20 cellular contexts compared by ENCODE assay signal in genomic region chr20:35907017-35907685, GRCh38. TPM values are rescaled to one million over a fixed set of nuclear protein-coding genes. Genes with fewer than 3 reads are reported as not detected.
A peak's percentile ranks its signal among the peaks of the same experiment; 100 is the strongest.
DNase-seq lines count a peak whose midpoint lies in the region; ATAC-seq and TF ChIP-seq lines count a peak whose summit lies in the region.
"Had no signal": no experiment of that assay in that cellular context is flagged by ENCODE, and none has a peak within 500 bp of the region (broad histone marks: within the 10 kb centered on the region; RNA-seq: fewer than 3 reads in every experiment).

No MANE protein-coding gene starts in this region.

- intact Hi-C loops in gastrocnemius medialis (cut with DNase I; ENCODE audit: low total_unique reads), result no loop called here

- POLR2A ChIA-PET in RWPE1 (lab: Yijun Ruan, JAX; ENCODE audit: low non-redundant PET), result no interaction called here

- peaks cover 26% of the 10 kb centered on the region for H3K36me3 Mint-ChIP-seq in T-helper 2 cell treated with Interferon-gamma antibody and Interleukin-4, amounts not matched to agents 5 μg/mL and 100 μg/mL, for 36 hours (ENCODE audit: low read depth)

- H3K27me3 ChIP-seq in gastrocnemius medialis, result no peaks in the 10 kb centered on the region
- H3K27me3 ChIP-seq in smooth muscle cell (ENCODE audit: low read depth), result no peaks in the 10 kb centered on the region
- H3K27me3 ChIP-seq: upper lobe of left lung had no signal

- no peak overlapping the region for H3K4me2 ChIP-seq in smooth muscle cell
- H3K4me2 ChIP-seq: A549, SK-N-SH had no signal

- H3K4me3 Mint-ChIP-seq in T-helper 2 cell treated with Interferon-gamma antibody and Interleukin-4, amounts not matched to agents 5 μg/mL and 100 μg/mL, for 36 hours, result no peak overlapping the region
- H3K4me3 Mint-ChIP-seq: activated CD4-positive, alpha-beta memory T cell treated with anti-CD3 and anti-CD28 coated beads for 36 hours; CD4-positive, CD25-positive, alpha-beta regulatory T cell had no signal

- H3K9me3 ChIP-seq in gastrocnemius medialis, result no peaks in the 10 kb centered on the region
- no peaks in the 10 kb centered on the region for H3K9me3 ChIP-seq in smooth muscle cell (replicated peaks; ENCODE audit: low read depth)
- H3K9me3 ChIP-seq: A549, SK-N-SH, upper lobe of left lung had no signal

- 94% methylated on average over 7 of the region's 7 CpGs for WGBS in smooth muscle cell (ENCODE audit: low lambda C conversion rate)

- DNase-seq in NCI-H2196 (lab: John Stamatoyannopoulos, UW; ENCODE audit: unreplicated experiment) (peak; percentile 35), NCI-H2196 treated with DMSO at 0.1 percent for 48 hours (lab: John Stamatoyannopoulos, UW; ENCODE audit: unreplicated experiment) (no peak), RWPE1 (ENCODE audit: low spot score) (no peak), fibroblast of pulmonary artery (ENCODE audit: low read depth) (peak; percentile 29), gastrocnemius medialis (peak; percentile 47 to 73), smooth muscle cell (lab: John Stamatoyannopoulos, UW; ENCODE audit: unreplicated experiment) (no peak)
- DNase-seq in T-helper 2 cell treated with Interferon-gamma antibody and Interleukin-4, amounts not matched to agents 5 μg/mL and 100 μg/mL, for 36 hours (ENCODE audit: low spot score), result no peak
- DNase-seq: activated CD4-positive, alpha-beta memory T cell treated with anti-CD3 and anti-CD28 coated beads for 36 hours; CD4-positive, CD25-positive, alpha-beta regulatory T cell; DND-41; MM.1S; NCI-H446; PC-3; SK-N-SH; stimulated activated naive CD4-positive, alpha-beta T cell; upper lobe of left lung had no signal

- TF ChIP-seq CTCF in RWPE1 (conservative IDR thresholded peaks at IDR 0.05; ENCODE audit: low read depth) (no peak), fibroblast of pulmonary artery (IDR thresholded peaks at IDR 0.05; ENCODE audit: low read length, missing control alignments) (no peak), gastrocnemius medialis (IDR thresholded peaks at IDR 0.05 in 4 of 5, conservative IDR thresholded peaks at IDR 0.05 in 1 of 5) (no peak), smooth muscle cell (IDR thresholded peaks at IDR 0.05; ENCODE audit: borderline replicate concordance, insufficient read depth, poor library complexity, severe bottlenecking) (no peak)

- no peak overlapping the region for H3K4me3 ChIP-seq in fibroblast of pulmonary artery (replicated peaks; ENCODE audit: low read depth, low read length)
- H3K4me3 ChIP-seq in gastrocnemius medialis, result no peak overlapping the region
- no peak overlapping the region for H3K4me3 ChIP-seq in smooth muscle cell
- H3K4me3 ChIP-seq: A549, skin epidermis, upper lobe of left lung had no signal

- H3K4me1 ChIP-seq in gastrocnemius medialis (peaks cover 13 to 23% of the 10 kb centered on the region in 2 donors), smooth muscle cell (ENCODE audit: low read depth) (no peaks in the 10 kb centered on the region)

- TF ChIP-seq POLR2A in gastrocnemius medialis (IDR thresholded peaks at IDR 0.05), result no peak

- CTCF ChIA-PET in RWPE1 (lab: Yijun Ruan, JAX), result interaction anchor here (0.5 to 1.1 kb wide), 4 partner anchors 13 to 362 kb away, joined by 3 to 4 read pairs (median 3); partner anchors contain the start of gene SCAND1

- H3F3A ChIP-seq in smooth muscle cell (ENCODE audit: low read depth), result peaks cover 7% of the 10 kb centered on the region

- H3K9me3 Mint-ChIP-seq in T-helper 2 cell treated with Interferon-gamma antibody and Interleukin-4, amounts not matched to agents 5 μg/mL and 100 μg/mL, for 36 hours, result no peaks in the 10 kb centered on the region
- H3K9me3 Mint-ChIP-seq: activated CD4-positive, alpha-beta memory T cell treated with anti-CD3 and anti-CD28 coated beads for 36 hours; CD4-positive, CD25-positive, alpha-beta regulatory T cell had no signal

- no peaks in the 10 kb centered on the region for H3K36me3 ChIP-seq in gastrocnemius medialis
- H3K36me3 ChIP-seq in smooth muscle cell (ENCODE audit: low read depth), result no peaks in the 10 kb centered on the region

- ATAC-seq in gastrocnemius medialis, result peak; percentile 80 to 90
- no peak for ATAC-seq in HG03095 (IDR thresholded peaks at IDR 0.05; ENCODE audit: unreplicated experiment)
- ATAC-seq: A549, PC-3 had no signal

- in situ Hi-C loops in gastrocnemius medialis (cut with MboI; ENCODE audit: low sequenced_read_pairs in 4 of 4), result no loop called here

- no peaks in the 10 kb centered on the region for H3K27me3 Mint-ChIP-seq in T-helper 2 cell treated with Interferon-gamma antibody and Interleukin-4, amounts not matched to agents 5 μg/mL and 100 μg/mL, for 36 hours (ENCODE audit: low read depth)
- H3K27me3 Mint-ChIP-seq: activated CD4-positive, alpha-beta memory T cell treated with anti-CD3 and anti-CD28 coated beads for 36 hours; CD4-positive, CD25-positive, alpha-beta regulatory T cell had no signal

- H4K20me1 ChIP-seq in smooth muscle cell (ENCODE audit: low read depth), result peaks cover 18% of the 10 kb centered on the region

- no peaks in the 10 kb centered on the region for H3K79me2 ChIP-seq in smooth muscle cell (ENCODE audit: low read depth)

- H3K27ac ChIP-seq in RWPE1 (peak overlapping the region; percentile 6; the same call in 1 of the 2 replicates), gastrocnemius medialis (peak overlapping the region; percentile 42 to 76 (median 68)), smooth muscle cell (ENCODE audit: low read depth) (no peak overlapping the region)
- H3K27ac ChIP-seq: A549, epithelial cell of prostate had no signal

- peaks cover 9% of the 10 kb centered on the region for H3K4me1 Mint-ChIP-seq in T-helper 2 cell treated with Interferon-gamma antibody and Interleukin-4, amounts not matched to agents 5 μg/mL and 100 μg/mL, for 36 hours (ENCODE audit: low read depth)

- H3K9ac ChIP-seq in smooth muscle cell (ENCODE audit: low read depth), result no peak overlapping the region
- H3K9ac ChIP-seq: SK-N-SH had no signal

- no peak overlapping the region for H3K27ac Mint-ChIP-seq in T-helper 2 cell treated with Interferon-gamma antibody and Interleukin-4, amounts not matched to agents 5 μg/mL and 100 μg/mL, for 36 hours
- H3K27ac Mint-ChIP-seq: activated CD4-positive, alpha-beta memory T cell treated with anti-CD3 and anti-CD28 coated beads for 36 hours had no signal

- H2AFZ ChIP-seq in smooth muscle cell (ENCODE audit: low read depth), result no peak overlapping the region

RNA-seq across cellular contexts. Expression of gene SCAND1, which starts 47.2 kb away (rescaled TPM):
- 100 to 1,000 TPM in 3 of 4 donors, 10 to 100 TPM in 1; 88.3 to 138 (median 118) TPM for total RNA-seq in gastrocnemius medialis
- total RNA-seq in smooth muscle cell, result 20.9 and 26.7 TPM in 2 replicates
- 128 and 135 TPM in 2 replicates for polyA plus RNA-seq in smooth muscle cell

Comparison
In these comparisons a context has a peak if more than half of its experiments do, and no peak if none do; other contexts are left out.
1. DNase-seq: peak in NCI-H2196 (single experiment), fibroblast of pulmonary artery (single experiment) and gastrocnemius medialis (2 of 2); none in NCI-H2196 treated with DMSO at 0.1 percent for 48 hours (single experiment), RWPE1 (single experiment), smooth muscle cell (single experiment) and T-helper 2 cell treated with Interferon-gamma antibody and Interleukin-4, amounts not matched to agents 5 μg/mL and 100 μg/mL, for 36 hours (single experiment).